In the genomic region with DNA sequence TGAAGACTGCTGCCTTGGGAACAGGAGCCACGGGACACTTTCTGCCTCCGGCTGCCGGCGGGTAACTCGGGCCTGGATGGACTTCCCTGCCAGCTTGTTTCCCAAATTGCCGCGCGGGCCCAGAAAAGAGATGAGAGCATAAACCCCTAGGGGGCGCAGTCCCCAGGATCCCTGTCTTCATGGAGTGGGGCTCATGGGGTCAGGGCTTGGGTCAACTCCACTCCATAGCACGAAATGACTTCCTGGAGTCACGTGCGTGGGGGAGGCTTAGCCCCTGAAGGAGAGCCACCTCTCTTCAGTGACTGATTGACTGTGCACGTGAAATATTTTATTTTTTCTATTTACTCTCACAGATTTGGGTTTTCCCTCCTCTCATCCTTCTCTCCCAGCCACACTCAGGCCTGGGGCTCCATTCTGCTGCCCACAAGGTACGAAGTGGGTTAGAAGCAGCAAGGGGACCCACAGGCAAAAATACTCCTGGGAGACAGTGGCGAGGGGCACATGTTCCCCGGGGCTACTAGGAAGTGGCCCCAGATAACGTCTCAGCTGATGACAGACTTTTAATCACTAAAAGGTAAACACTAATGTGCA, we compare ENCODE assay signal across 10 cellular contexts. TPM values are rescaled to one million over a fixed set of nuclear protein-coding genes. Genes with fewer than 3 reads are reported as not detected.
A peak's percentile ranks its signal among the peaks of the same experiment; 100 is the strongest.
DNase-seq lines count a peak whose midpoint lies in the region; ATAC-seq, FAIRE-seq and TF ChIP-seq lines count a peak whose summit lies in the region.
"Had no signal": no experiment of that assay in that cellular context is flagged by ENCODE, and none has a peak within 500 bp of the region (broad histone marks: within the 10 kb centered on the region; RNA-seq: fewer than 3 reads in every experiment).

No MANE protein-coding gene starts in this region.

- TF ChIP-seq POLR2A in GM12892 (IDR thresholded peaks at IDR 0.05; ENCODE audit: low read depth, low read length) = no peak

- H3K36me3 Mint-ChIP-seq in activated CD8-positive, alpha-beta T cell treated with anti-CD3 and anti-CD28 coated beads, Interleukin-2, amount 10 ng/mL, durations not matched to agents 7 days and 5 days (ENCODE audit: low read depth) = no peaks in the 10 kb centered on the region

- no peak overlapping the region for H3K27ac Mint-ChIP-seq in activated CD8-positive, alpha-beta T cell treated with anti-CD3 and anti-CD28 coated beads, Interleukin-2, amount 10 ng/mL, durations not matched to agents 7 days and 5 days

- H3K36me3 ChIP-seq in left lung = no peaks in the 10 kb centered on the region

- CTCF ChIA-PET in HEK293T (lab: Yijun Ruan, JAX) = interaction anchor here (0.6 to 2.4 kb wide), 28 partner anchors 8 to 881 kb away, joined by 3 to 16 read pairs (median 4); a partner anchor contains a TSS
- CTCF ChIA-PET in activated CD8-positive, alpha-beta T cell treated with anti-CD3 and anti-CD28 coated beads, Interleukin-2, amount 10 ng/mL, durations not matched to agents 7 days and 5 days (lab: Charles Lee) = interaction anchor here (0.7 to 5.8 kb wide), 42 partner anchors 9 to 181 kb away, joined by 3 to 57 read pairs (median 4); a partner anchor contains a TSS

- H3K4me3 Mint-ChIP-seq in activated CD8-positive, alpha-beta T cell treated with anti-CD3 and anti-CD28 coated beads, Interleukin-2, amount 10 ng/mL, durations not matched to agents 7 days and 5 days = no peak overlapping the region

- no peaks in the 10 kb centered on the region for H3K9me3 ChIP-seq in left lung

- intact Hi-C loops in left lung (cut with DNase I) = loop anchor here in 1 of 2 donors (10.0 kb wide), 1 partner anchor 139 kb away; no protein-coding TSS in a partner anchor

- POLR2A ChIA-PET in HEK293T (lab: Yijun Ruan, JAX) = interaction anchor here (1.3 to 1.8 kb wide), 3 partner anchors 9 to 182 kb away, joined by 3 to 11 read pairs (median 4); a partner anchor contains a TSS
- POLR2A ChIA-PET in activated CD8-positive, alpha-beta T cell treated with anti-CD3 and anti-CD28 coated beads, Interleukin-2, amount 10 ng/mL, durations not matched to agents 7 days and 5 days (lab: Charles Lee) = no interaction called here

- no peak overlapping the region for H3K27ac ChIP-seq in left lung

- no peaks in the 10 kb centered on the region for H3K27me3 Mint-ChIP-seq in activated CD8-positive, alpha-beta T cell treated with anti-CD3 and anti-CD28 coated beads, Interleukin-2, amount 10 ng/mL, durations not matched to agents 7 days and 5 days (ENCODE audit: low read depth)

- H3K4me3 ChIP-seq in left lung = no peak overlapping the region

- peaks cover 11 to 47% of the 10 kb centered on the region in 2 donors for H3K4me1 ChIP-seq in left lung

- FAIRE-seq in GM12892 (lab: Jason Lieb, UNC) = no peak
- FAIRE-seq: A204.1 had no signal

- TF ChIP-seq CTCF in left lung (IDR thresholded peaks at IDR 0.05) = peak; percentile 28 to 43

- ATAC-seq in activated CD8-positive, alpha-beta T cell treated with anti-CD3 and anti-CD28 coated beads, Interleukin-2, amount 10 ng/mL, durations not matched to agents 7 days and 5 days = no peak
- peak; percentile 26 for ATAC-seq in left lung

- peaks cover 0 to 6% of the 10 kb centered on the region in 2 donors for H3K27me3 ChIP-seq in left lung

- peak; percentile 67 for DNase-seq in DMS 273 (lab: John Stamatoyannopoulos, UW; ENCODE audit: unreplicated experiment)
- DNase-seq in DMS 273 treated with DMSO at 0.1 percent for 48 hours (lab: John Stamatoyannopoulos, UW) = no peak
- peak; percentile 67 for DNase-seq in HEK293T (ENCODE audit: extremely low spot score)
- DNase-seq in activated CD8-positive, alpha-beta T cell treated with anti-CD3 and anti-CD28 coated beads, Interleukin-2, amount 10 ng/mL, durations not matched to agents 7 days and 5 days = peak; percentile 51
- DNase-seq in left lung = peak in 1 of 2 donors; percentile 62
- no peak for DNase-seq in GDM1 (lab: John Stamatoyannopoulos, UW)
- DNase-seq in GM12892 (ENCODE audit: insufficient read length) = no peak
- DNase-seq in A172 (ENCODE audit: low spot score) = no peak

- H3K9me3 Mint-ChIP-seq in activated CD8-positive, alpha-beta T cell treated with anti-CD3 and anti-CD28 coated beads, Interleukin-2, amount 10 ng/mL, durations not matched to agents 7 days and 5 days (ENCODE audit: insufficient read depth) = no peaks in the 10 kb centered on the region

- peaks cover 35% of the 10 kb centered on the region for H3K4me1 Mint-ChIP-seq in activated CD8-positive, alpha-beta T cell treated with anti-CD3 and anti-CD28 coated beads, Interleukin-2, amount 10 ng/mL, durations not matched to agents 7 days and 5 days (ENCODE audit: low read depth)

TF ChIP-seq in HEK293T, 16 proteins besides CTCF, POLR2A, EP300 and RAD21:
- TF ChIP-seq HDGF (IDR thresholded peaks at IDR 0.05; ENCODE audit: borderline replicate concordance) (no peak), ELF4 (IDR thresholded peaks at IDR 0.05) (no peak), FOXM1 (IDR thresholded peaks at IDR 0.05; ENCODE audit: borderline replicate concordance) (no peak)

RNA-seq across cellular contexts. Expression of a gene that starts 10.0 kb away (rescaled TPM):
- total RNA-seq in activated CD8-positive, alpha-beta T cell treated with anti-CD3 and anti-CD28 coated beads, Interleukin-2, amount 10 ng/mL, durations not matched to agents 7 days and 5 days = under 1 TPM in 1 of 2 experiments, not detected in 1; 0.21 TPM
- total RNA-seq in left lung = 1 to 10 TPM; 3.4 to 4.6 TPM
- polyA plus RNA-seq in GM12892 (2012; ENCODE audit: missing spikeins) = 2.2 TPM
- total RNA-seq in A172 (2014; rRNA removed; shearing (Covaris generic)) = 2.2 and 8.8 TPM in 2 replicates
- total RNA-seq: mononuclear cell had no signal

RNA-seq across cellular contexts. Expression of a gene that starts 22.3 kb away (rescaled TPM):
- 1 to 10 TPM; 4.3 to 5.2 TPM for total RNA-seq in activated CD8-positive, alpha-beta T cell treated with anti-CD3 and anti-CD28 coated beads, Interleukin-2, amount 10 ng/mL, durations not matched to agents 7 days and 5 days
- 1 to 10 TPM; 5.6 to 6.7 TPM for total RNA-seq in left lung
- 2.1 TPM for polyA plus RNA-seq in GM12892 (2012; ENCODE audit: missing spikeins)
- not detected in 2 replicates for total RNA-seq in A172 (2014; rRNA removed; shearing (Covaris generic))

RNA-seq across cellular contexts. Expression of a gene that starts 57.4 kb away (rescaled TPM):
- total RNA-seq in activated CD8-positive, alpha-beta T cell treated with anti-CD3 and anti-CD28 coated beads, Interleukin-2, amount 10 ng/mL, durations not matched to agents 7 days and 5 days = 10 to 100 TPM; 49.1 to 51.0 TPM
- total RNA-seq in left lung = 10 to 100 TPM; 38.7 to 44.4 TPM
- polyA plus RNA-seq in GM12892 (2012; ENCODE audit: missing spikeins) = 31.2 TPM
- total RNA-seq in A172 (2014; rRNA removed; shearing (Covaris generic)) = 43.5 and 63.3 TPM in 2 replicates

Comparison
In these comparisons a context has a peak if more than half of its experiments do, and no peak if none do; other contexts are left out.
1. DNase-seq: peak in DMS 273 (single experiment), HEK293T (single experiment) and activated CD8-positive, alpha-beta T cell treated with anti-CD3 and anti-CD28 coated beads, Interleukin-2, amount 10 ng/mL, durations not matched to agents 7 days and 5 days (single experiment); none in DMS 273 treated with DMSO at 0.1 percent for 48 hours (single experiment), GDM1 (single experiment), GM12892 (single experiment) and A172 (single experiment).